ENCODE assay signal across 8 cellular contexts in the genomic region with DNA sequence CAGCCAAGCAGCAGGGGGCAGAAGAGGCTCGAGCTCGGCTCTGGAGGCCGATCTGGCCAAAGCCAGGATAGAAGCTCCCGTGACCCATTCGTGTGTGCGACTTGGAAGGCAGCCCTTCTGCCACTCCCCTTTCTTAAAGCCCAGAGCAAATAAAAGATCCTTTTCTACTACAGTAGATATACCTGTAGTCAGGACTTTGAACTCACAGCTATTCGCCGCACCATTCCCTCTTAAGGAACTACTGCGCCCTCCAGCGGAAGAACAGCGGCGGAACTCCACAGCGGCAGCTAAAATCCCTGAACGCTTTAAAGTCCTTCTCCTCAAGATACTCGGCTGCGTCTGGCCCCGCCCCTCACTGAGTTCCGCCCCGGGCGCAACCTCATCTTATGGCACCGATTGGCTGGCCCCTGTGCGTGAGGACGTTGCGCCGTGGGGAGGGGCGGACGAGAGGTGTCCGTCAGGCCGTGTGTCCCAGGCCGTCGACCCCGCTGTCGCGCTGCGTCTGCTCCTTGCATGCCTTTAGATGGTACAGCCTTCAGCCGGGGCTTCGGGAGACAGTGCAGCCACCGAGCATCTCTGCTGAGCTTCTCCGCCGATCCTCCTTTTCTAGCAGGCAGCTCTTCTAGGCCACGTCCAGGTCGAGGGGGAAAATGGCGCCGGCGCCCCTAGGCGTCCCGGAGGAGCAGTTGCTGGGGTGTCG. TPM values are rescaled to one million over a fixed set of nuclear protein-coding genes. Genes with fewer than 3 reads are reported as not detected.
DNase-seq lines count a peak whose midpoint lies in the region; ATAC-seq, FAIRE-seq and TF ChIP-seq lines count a peak whose summit lies in the region.

A gene with protein sequence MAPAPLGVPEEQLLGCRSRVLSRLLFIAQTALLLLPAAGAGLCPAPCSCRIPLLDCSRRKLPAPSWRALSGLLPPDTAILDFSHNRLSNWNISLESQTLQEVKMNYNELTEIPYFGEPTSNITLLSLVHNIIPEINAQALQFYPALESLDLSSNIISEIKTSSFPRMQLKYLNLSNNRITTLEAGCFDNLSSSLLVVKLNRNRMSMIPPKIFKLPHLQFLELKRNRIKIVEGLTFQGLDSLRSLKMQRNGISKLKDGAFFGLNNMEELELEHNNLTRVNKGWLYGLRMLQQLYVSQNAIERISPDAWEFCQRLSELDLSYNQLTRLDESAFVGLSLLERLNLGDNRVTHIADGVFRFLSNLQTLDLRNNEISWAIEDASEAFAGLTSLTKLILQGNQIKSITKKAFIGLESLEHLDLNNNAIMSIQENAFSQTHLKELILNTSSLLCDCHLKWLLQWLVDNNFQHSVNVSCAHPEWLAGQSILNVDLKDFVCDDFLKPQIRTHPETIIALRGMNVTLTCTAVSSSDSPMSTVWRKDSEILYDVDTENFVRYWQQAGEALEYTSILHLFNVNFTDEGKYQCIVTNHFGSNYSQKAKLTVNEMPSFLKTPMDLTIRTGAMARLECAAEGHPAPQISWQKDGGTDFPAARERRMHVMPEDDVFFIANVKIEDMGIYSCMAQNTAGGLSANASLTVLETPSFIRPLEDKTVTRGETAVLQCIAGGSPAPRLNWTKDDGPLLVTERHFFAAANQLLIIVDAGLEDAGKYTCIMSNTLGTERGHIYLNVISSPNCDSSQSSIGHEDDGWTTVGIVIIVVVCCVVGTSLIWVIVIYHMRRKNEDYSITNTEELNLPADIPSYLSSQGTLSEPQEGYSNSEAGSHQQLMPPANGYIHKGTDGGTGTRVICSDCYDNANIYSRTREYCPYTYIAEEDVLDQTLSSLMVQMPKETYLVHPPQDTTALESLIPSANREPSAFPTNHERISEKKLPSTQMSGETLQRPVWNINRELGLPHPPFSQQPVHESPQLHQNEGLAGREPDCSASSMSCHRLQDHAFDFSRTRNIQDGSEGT (plus strand): TSS at position 442 of the 700 bp plus-strand sequence. CDS start 209 bp downstream, at position 651.

- H3K27ac ChIP-seq in A549, result peak within 1 kb of the TSS; percentile 97
- peak within 1 kb of the TSS; percentile 83 for H3K27ac ChIP-seq in brain microvascular endothelial cell
- peak within 1 kb of the TSS; percentile 26 for H3K27ac ChIP-seq in iPS DF 6.9 (ENCODE audit: low read length)
- peak within 1 kb of the TSS; percentile 87 to 94 (median 91) for H3K27ac ChIP-seq in gastrocnemius medialis

- H3K9me3 ChIP-seq in A549 (no peaks in the 10 kb centered on the region), iPS DF 6.9 (ENCODE audit: control insufficient read depth, insufficient read depth, low read length) (no peaks in the 10 kb centered on the region), gastrocnemius medialis (no peaks in the 10 kb centered on the region)

- TF ChIP-seq CTCF in A549 (IDR thresholded peaks at IDR 0.05) (peak; percentile 94), brain microvascular endothelial cell (IDR thresholded peaks at IDR 0.05; ENCODE audit: low read depth, low read length, missing control alignments) (peak; percentile 82), gastrocnemius medialis (IDR thresholded peaks at IDR 0.05 in 4 of 5, conservative IDR thresholded peaks at IDR 0.05 in 1 of 5) (peak; percentile 82 to 93 (median 85))

- under 1% methylated on average over 13 of the region's 48 CpGs for WGBS in A549 (ENCODE audit: missing lambda C conversion rate)
- whole genome bisulfite sequencing in iPS DF 6.9 (ENCODE audit: insufficient coverage, insufficient read length), result no CpG with 5 or more reads among the region's 48 CpGs

- intact Hi-C loops in gastrocnemius medialis (cut with DNase I; ENCODE audit: low total_unique reads), result loop anchor here (2.0 to 10.0 kb wide), 7 partner anchors 118 to 1712 kb away; a partner anchor contains a TSS

- in situ Hi-C loops in brain microvascular endothelial cell (cut with HindIII; ENCODE audit: low pct_ligation_motif_present, low sequenced_read_pairs) (no loop called here), gastrocnemius medialis (cut with MboI; ENCODE audit: low sequenced_read_pairs in 4 of 4) (loop anchor here in 2 of 4 donors (10.0 to 25.0 kb wide), 2 partner anchors 336 to 358 kb away; a partner anchor contains a TSS)

- H3K27me3 ChIP-seq in brain microvascular endothelial cell (replicated peaks) (no peaks in the 10 kb centered on the region), iPS DF 6.9 (ENCODE audit: control insufficient read depth, insufficient read depth, low read length) (no peaks in the 10 kb centered on the region), gastrocnemius medialis (no peaks in the 10 kb centered on the region)

- peak; percentile 45 to 69 for TF ChIP-seq RAD21 in A549 (conservative IDR thresholded peaks at IDR 0.05 in 1 of 2, IDR thresholded peaks at IDR 0.05 in 1 of 2)

- POLR2A ChIA-PET in A549 (lab: Yijun Ruan, JAX), result interaction anchor here (0.5 to 1.9 kb wide), 13 partner anchors 9 to 687 kb away, joined by 3 to 22 read pairs (median 4); a partner anchor contains a TSS

- ATAC-seq in A549, result peak; percentile 99
- peak; percentile 98 for ATAC-seq in HG03066 (IDR thresholded peaks at IDR 0.05; ENCODE audit: low read depth, unreplicated experiment)
- ATAC-seq in gastrocnemius medialis, result peak; percentile 96 to 99

- H3K4me3 ChIP-seq in A549 (peak within 1 kb of the TSS; percentile 94), brain microvascular endothelial cell (ENCODE audit: low read depth, low read length) (peak within 1 kb of the TSS; percentile 92), iPS DF 6.9 (ENCODE audit: low read length) (peak within 1 kb of the TSS; percentile 79), gastrocnemius medialis (peak within 1 kb of the TSS; percentile 69 to 89 (median 79))

- peaks cover 8% of the 10 kb centered on the region; the same call in 2 of the 3 replicates for H3K4me1 ChIP-seq in A549
- H3K4me1 ChIP-seq in iPS DF 6.9 (ENCODE audit: control insufficient read depth, insufficient read depth, low read length), result no peaks in the 10 kb centered on the region
- peaks cover 8 to 30% of the 10 kb centered on the region in 2 donors for H3K4me1 ChIP-seq in gastrocnemius medialis

- TF ChIP-seq POLR2A in A549 (IDR thresholded peaks at IDR 0.05; ENCODE audit: low read length) (peak; percentile 95), GM18526 (IDR thresholded peaks at IDR 0.05; ENCODE audit: extremely low read depth, insufficient read length) (peak; percentile 96), gastrocnemius medialis (IDR thresholded peaks at IDR 0.05) (peak; percentile 89)

- TF ChIP-seq EP300 in A549 (IDR thresholded peaks at IDR 0.05), result no peak

- H3K36me3 ChIP-seq in brain microvascular endothelial cell (replicated peaks) (no peaks in the 10 kb centered on the region), iPS DF 6.9 (ENCODE audit: control insufficient read depth, insufficient read depth, low read length) (no peaks in the 10 kb centered on the region), gastrocnemius medialis (peaks cover 0 to 5% of the 10 kb centered on the region in 2 donors)

- no peak for FAIRE-seq in A549 (lab: Jason Lieb, UNC)
- peak; percentile 90 for FAIRE-seq in TTC549 (lab: Jason Lieb, UNC)

- H3K4me2 ChIP-seq in A549, result peak within 1 kb of the TSS; percentile 82

- DNase-seq in A549 (ENCODE audit: low read depth in 1 of 2, low spot score in 1 of 2) (peak; percentile 80 to 97), NCI-H2107 treated with DMSO at 0.1 percent for 48 hours (lab: John Stamatoyannopoulos, UW; ENCODE audit: unreplicated experiment) (peak; percentile 98), brain microvascular endothelial cell (peak; percentile 98), iPS DF 6.9 (ENCODE audit: low read depth, low spot score) (peak; percentile 95), gastrocnemius medialis (peak; percentile 97 to 99)

- CTCF ChIA-PET in A549 (lab: Yijun Ruan, JAX), result interaction anchor here (0.5 to 2.4 kb wide), 57 partner anchors 9 to 844 kb away, joined by 3 to 27 read pairs (median 4); a partner anchor contains a TSS

TF ChIP-seq in A549, 52 proteins besides CTCF, POLR2A, EP300 and RAD21 (continues in another document):
- no peak for TF ChIP-seq CBX8 (IDR thresholded peaks at IDR 0.05)
- TF ChIP-seq, protein P1, sequence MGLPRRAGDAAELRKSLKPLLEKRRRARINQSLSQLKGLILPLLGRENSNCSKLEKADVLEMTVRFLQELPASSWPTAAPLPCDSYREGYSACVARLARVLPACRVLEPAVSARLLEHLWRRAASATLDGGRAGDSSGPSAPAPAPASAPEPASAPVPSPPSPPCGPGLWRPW (IDR thresholded peaks at IDR 0.05), result no peak
- TF ChIP-seq RARB (CRISPR knock-in tag; IDR thresholded peaks at IDR 0.05), result no peak
- TF ChIP-seq SMC3 (IDR thresholded peaks at IDR 0.05), result peak; percentile 57; the same call in 2 of the 3 replicates
- no peak for TF ChIP-seq CHD4 (IDR thresholded peaks at IDR 0.05; ENCODE audit: borderline replicate concordance)
- no peak for TF ChIP-seq NFE2L2 (conservative IDR thresholded peaks at IDR 0.05; ENCODE audit: low read length)
- TF ChIP-seq GATA3 (IDR thresholded peaks at IDR 0.05; ENCODE audit: borderline replicate concordance), result no peak
- no peak for TF ChIP-seq CEBPB (IDR thresholded peaks at IDR 0.05)
- TF ChIP-seq RFX5 (IDR thresholded peaks at IDR 0.05), result no peak
- TF ChIP-seq, protein P2, sequence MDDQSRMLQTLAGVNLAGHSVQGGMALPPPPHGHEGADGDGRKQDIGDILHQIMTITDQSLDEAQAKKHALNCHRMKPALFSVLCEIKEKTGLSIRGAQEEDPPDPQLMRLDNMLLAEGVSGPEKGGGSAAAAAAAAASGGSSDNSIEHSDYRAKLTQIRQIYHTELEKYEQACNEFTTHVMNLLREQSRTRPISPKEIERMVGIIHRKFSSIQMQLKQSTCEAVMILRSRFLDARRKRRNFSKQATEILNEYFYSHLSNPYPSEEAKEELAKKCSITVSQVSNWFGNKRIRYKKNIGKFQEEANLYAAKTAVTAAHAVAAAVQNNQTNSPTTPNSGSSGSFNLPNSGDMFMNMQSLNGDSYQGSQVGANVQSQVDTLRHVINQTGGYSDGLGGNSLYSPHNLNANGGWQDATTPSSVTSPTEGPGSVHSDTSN (IDR thresholded peaks at IDR 0.05), result peak; percentile 24; the same call in 1 of the 2 replicates
- TF ChIP-seq RCOR1 (IDR thresholded peaks at IDR 0.05; ENCODE audit: low read depth, low read length), result no peak
- TF ChIP-seq FOXS1 (CRISPR knock-in tag; IDR thresholded peaks at IDR 0.05), result no peak
- TF ChIP-seq, protein P3, sequence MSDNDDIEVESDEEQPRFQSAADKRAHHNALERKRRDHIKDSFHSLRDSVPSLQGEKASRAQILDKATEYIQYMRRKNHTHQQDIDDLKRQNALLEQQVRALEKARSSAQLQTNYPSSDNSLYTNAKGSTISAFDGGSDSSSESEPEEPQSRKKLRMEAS (IDR thresholded peaks at IDR 0.05), result peak; percentile 54
- TF ChIP-seq POLR2AphosphoS2 (conservative IDR thresholded peaks at IDR 0.05; ENCODE audit: low read length), result no peak
- TF ChIP-seq ZC3H11A (IDR thresholded peaks at IDR 0.05), result no peak

RNA-seq across cellular contexts. Expression of the gene that starts here (rescaled TPM):
- polyA plus RNA-seq in A549 (2011; rRNA removed), result 7.4 and 9.3 TPM in 2 replicates
- 2.2 and 2.8 TPM in 2 replicates for polyA plus RNA-seq in A549 (2012; cell fraction: cytosol; rRNA removed)
- polyA plus RNA-seq in A549 (2012; cell fraction: nucleus; rRNA removed), result 4.8 and 7.3 TPM in 2 replicates
- polyA plus RNA-seq in A549 (2017; fragmentation: RNase III; extraction: RNeasy Plus Mini Kit Qiagen cat#74134 plus additional on column Dnase treatment), result 2.8 to 3.0 TPM (median 2.8 TPM) in 3 replicates
- polyA minus RNA-seq in A549 (2011; rRNA and poly(A)+ RNA removed), result 18.3 and 20.6 TPM in 2 replicates
- 1 to 10 TPM; 4.8 to 9.0 (median 8.9) TPM for total RNA-seq in gastrocnemius medialis

Comparison
In these comparisons a context has a peak if more than half of its experiments do, and no peak if none do; other contexts are left out.
1. Peak in every context shown above with its lines: DNase-seq, ATAC-seq, H3K4me3 ChIP-seq and H3K27ac ChIP-seq.
2. H3K27ac ChIP-seq: peak in every context shown above with its lines; median percentile 97 in A549; 91 in gastrocnemius medialis; 83 in brain microvascular endothelial cell; 26 in iPS DF 6.9.